In the genomic region with DNA sequence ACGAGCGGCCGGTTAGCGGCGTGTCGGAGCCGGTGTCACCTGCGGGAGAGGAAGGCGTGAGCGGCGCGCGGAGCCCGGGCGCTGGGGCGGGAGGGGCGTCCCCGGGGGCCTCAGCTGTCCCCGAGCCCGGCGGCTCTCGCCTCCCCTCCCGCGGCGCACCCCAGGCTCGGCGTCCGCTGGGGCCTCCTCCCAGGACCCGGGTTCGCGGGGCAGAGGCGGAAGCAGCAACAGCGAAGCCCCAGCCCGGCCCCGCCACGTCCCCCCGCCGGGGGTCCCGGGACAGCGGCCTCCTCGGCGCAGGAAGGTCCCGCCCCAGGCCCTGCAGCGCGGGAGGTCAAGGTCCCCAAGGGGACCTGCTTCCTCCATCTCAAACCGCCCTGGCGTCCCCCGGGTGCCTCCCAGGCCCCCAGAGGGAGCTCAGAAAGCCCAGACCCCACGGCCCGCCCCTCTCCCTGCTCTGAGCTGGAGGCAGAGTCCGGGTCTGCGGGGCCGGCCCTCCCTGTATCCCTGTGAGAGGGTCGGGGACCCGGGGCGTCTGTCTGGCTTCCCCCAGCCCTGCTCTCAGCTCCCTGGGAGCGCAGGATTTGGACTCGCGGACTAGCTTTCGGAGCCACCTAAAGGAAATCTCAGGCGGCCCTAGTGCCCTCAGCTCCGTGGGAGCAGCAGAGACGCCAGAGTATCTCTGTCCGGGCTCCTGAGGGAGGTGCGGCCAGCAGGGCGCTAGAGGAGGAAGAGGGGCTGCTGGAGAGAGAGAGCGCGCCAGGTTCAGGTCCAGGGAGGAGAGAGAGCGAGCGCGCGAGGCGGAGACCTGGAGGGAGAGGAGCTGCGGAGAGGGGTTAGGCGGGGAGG, we compare ENCODE assay signal across 8 cellular contexts. TPM values are rescaled to one million over a fixed set of nuclear protein-coding genes. Genes with fewer than 3 reads are reported as not detected.
A peak's percentile ranks its signal among the peaks of the same experiment; 100 is the strongest.
DNase-seq lines count a peak whose midpoint lies in the region; ATAC-seq and TF ChIP-seq lines count a peak whose summit lies in the region.

No MANE protein-coding gene starts in this region.

- TF ChIP-seq CTCF in fibroblast of mammary gland (conservative IDR thresholded peaks at IDR 0.05; ENCODE audit: control insufficient read depth, insufficient read depth, low read depth, low read length): no peak

- no peak overlapping the region for H3K27ac Mint-ChIP-seq in natural killer cell treated with Interleukin-12 subunit alpha and Interleukin-12 subunit beta and Interleukin-15 and Interleukin-18, amount 100 ng/mL, for 72 hours

- H3K27me3 Mint-ChIP-seq in natural killer cell treated with Interleukin-12 subunit alpha and Interleukin-12 subunit beta and Interleukin-15 and Interleukin-18, amount 100 ng/mL, for 72 hours: peaks cover 0 to 16% of the 10 kb centered on the region in 2 donors

- peak; percentile 47 for ATAC-seq in HG02840 (IDR thresholded peaks at IDR 0.05; ENCODE audit: low FRiP score, unreplicated experiment)
- no peak for ATAC-seq in natural killer cell treated with Interleukin-12 subunit alpha and Interleukin-12 subunit beta and Interleukin-15 and Interleukin-18, amount 100 ng/mL, for 72 hours

- no peaks in the 10 kb centered on the region for H3K9me3 Mint-ChIP-seq in natural killer cell treated with Interleukin-12 subunit alpha and Interleukin-12 subunit beta and Interleukin-15 and Interleukin-18, amount 100 ng/mL, for 72 hours

- peaks cover 6 to 16% of the 10 kb centered on the region in 2 donors for H3K4me1 Mint-ChIP-seq in natural killer cell treated with Interleukin-12 subunit alpha and Interleukin-12 subunit beta and Interleukin-15 and Interleukin-18, amount 100 ng/mL, for 72 hours (ENCODE audit: low read depth in 2 of 2)

- no peaks in the 10 kb centered on the region for H3K36me3 Mint-ChIP-seq in natural killer cell treated with Interleukin-12 subunit alpha and Interleukin-12 subunit beta and Interleukin-15 and Interleukin-18, amount 100 ng/mL, for 72 hours

- H3K4me3 ChIP-seq in fibroblast of mammary gland (ENCODE audit: control insufficient read depth, low read depth, low read length): peak overlapping the region; percentile 53

- H3K4me3 Mint-ChIP-seq in natural killer cell treated with Interleukin-12 subunit alpha and Interleukin-12 subunit beta and Interleukin-15 and Interleukin-18, amount 100 ng/mL, for 72 hours: peak overlapping the region; percentile 82

- peak; percentile 29 for DNase-seq in activated T-cell treated with anti-CD3 and anti-CD28 coated beads for 48 hours (ENCODE audit: low read depth)
- no peak for DNase-seq in activated T-cell treated with anti-CD3 and anti-CD28 coated beads for 4 hours
- peak; percentile 50 for DNase-seq in NCI-H128 (lab: John Stamatoyannopoulos, UW; ENCODE audit: unreplicated experiment)
- DNase-seq in activated T-cell treated with anti-CD3 and anti-CD28 coated beads, Interleukin-2, amount 50 U/mL, for 1 hour: peak; percentile 57
- peak; percentile 17 for DNase-seq in fibroblast of mammary gland (ENCODE audit: low read depth)
- no peak for DNase-seq in natural killer cell treated with Interleukin-12 subunit alpha and Interleukin-12 subunit beta and Interleukin-15 and Interleukin-18, amount 100 ng/mL, for 72 hours (ENCODE audit: low spot score)
- no peak for DNase-seq in D341Med (ENCODE audit: low spot score)

RNA-seq across cellular contexts. Expression of gene EXOC3, which starts 30.6 kb away (rescaled TPM):
- total RNA-seq in natural killer cell treated with Interleukin-12 subunit alpha and Interleukin-12 subunit beta and Interleukin-15 and Interleukin-18, amount 100 ng/mL, for 72 hours: 10 to 100 TPM; 60.2 to 89.8 TPM

RNA-seq across cellular contexts. Expression of gene SLC9A3, which starts 50.7 kb away (rescaled TPM):
- total RNA-seq in natural killer cell treated with Interleukin-12 subunit alpha and Interleukin-12 subunit beta and Interleukin-15 and Interleukin-18, amount 100 ng/mL, for 72 hours: 1 to 10 TPM in 1 of 2 donors, under 1 TPM in 1; 0.21 to 1.1 TPM

Comparison
In these comparisons a context has a peak if more than half of its experiments do, and no peak if none do; other contexts are left out.
1. DNase-seq: peak in activated T-cell treated with anti-CD3 and anti-CD28 coated beads for 48 hours (single experiment), NCI-H128 (single experiment), activated T-cell treated with anti-CD3 and anti-CD28 coated beads, Interleukin-2, amount 50 U/mL, for 1 hour (single experiment) and fibroblast of mammary gland (single experiment); none in activated T-cell treated with anti-CD3 and anti-CD28 coated beads for 4 hours (single experiment), natural killer cell treated with Interleukin-12 subunit alpha and Interleukin-12 subunit beta and Interleukin-15 and Interleukin-18, amount 100 ng/mL, for 72 hours (single experiment) and D341Med (single experiment).